1 cellular context compared by ENCODE assay signal in the genomic region with DNA sequence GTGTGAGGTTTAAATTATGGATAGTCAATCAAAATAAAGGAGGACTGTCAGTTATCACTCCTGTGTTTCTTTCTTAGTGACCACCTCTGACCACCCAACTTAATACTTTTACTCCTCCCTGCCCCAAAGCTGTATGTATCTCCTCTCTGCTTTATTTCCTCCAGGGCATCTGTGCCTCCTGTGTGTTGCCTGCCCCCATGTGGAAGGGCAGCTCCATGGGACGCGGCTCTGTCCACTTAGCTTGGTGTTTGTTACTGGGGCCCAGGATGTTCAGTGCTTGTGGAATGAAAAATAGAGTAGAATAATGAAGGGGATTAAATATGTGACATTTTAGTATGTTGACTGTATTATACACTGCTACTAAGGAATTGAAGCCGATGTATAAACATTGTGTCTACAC.
TF ChIP-seq lines count a peak whose summit lies in the region.

No MANE protein-coding gene starts in this region.

TF ChIP-seq in GM12878, 131 proteins besides CTCF, POLR2A, EP300 and RAD21:
- no peak for TF ChIP-seq ZBED1 (IDR thresholded peaks at IDR 0.05; ENCODE audit: borderline replicate concordance)
- TF ChIP-seq MYB (IDR thresholded peaks at IDR 0.05; ENCODE audit: borderline replicate concordance, low read depth, low read length), result no peak
- TF ChIP-seq, protein P1, sequence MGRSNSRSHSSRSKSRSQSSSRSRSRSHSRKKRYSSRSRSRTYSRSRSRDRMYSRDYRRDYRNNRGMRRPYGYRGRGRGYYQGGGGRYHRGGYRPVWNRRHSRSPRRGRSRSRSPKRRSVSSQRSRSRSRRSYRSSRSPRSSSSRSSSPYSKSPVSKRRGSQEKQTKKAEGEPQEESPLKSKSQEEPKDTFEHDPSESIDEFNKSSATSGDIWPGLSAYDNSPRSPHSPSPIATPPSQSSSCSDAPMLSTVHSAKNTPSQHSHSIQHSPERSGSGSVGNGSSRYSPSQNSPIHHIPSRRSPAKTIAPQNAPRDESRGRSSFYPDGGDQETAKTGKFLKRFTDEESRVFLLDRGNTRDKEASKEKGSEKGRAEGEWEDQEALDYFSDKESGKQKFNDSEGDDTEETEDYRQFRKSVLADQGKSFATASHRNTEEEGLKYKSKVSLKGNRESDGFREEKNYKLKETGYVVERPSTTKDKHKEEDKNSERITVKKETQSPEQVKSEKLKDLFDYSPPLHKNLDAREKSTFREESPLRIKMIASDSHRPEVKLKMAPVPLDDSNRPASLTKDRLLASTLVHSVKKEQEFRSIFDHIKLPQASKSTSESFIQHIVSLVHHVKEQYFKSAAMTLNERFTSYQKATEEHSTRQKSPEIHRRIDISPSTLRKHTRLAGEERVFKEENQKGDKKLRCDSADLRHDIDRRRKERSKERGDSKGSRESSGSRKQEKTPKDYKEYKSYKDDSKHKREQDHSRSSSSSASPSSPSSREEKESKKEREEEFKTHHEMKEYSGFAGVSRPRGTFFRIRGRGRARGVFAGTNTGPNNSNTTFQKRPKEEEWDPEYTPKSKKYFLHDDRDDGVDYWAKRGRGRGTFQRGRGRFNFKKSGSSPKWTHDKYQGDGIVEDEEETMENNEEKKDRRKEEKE (IDR thresholded peaks at IDR 0.05), result no peak
- TF ChIP-seq, protein P2, sequence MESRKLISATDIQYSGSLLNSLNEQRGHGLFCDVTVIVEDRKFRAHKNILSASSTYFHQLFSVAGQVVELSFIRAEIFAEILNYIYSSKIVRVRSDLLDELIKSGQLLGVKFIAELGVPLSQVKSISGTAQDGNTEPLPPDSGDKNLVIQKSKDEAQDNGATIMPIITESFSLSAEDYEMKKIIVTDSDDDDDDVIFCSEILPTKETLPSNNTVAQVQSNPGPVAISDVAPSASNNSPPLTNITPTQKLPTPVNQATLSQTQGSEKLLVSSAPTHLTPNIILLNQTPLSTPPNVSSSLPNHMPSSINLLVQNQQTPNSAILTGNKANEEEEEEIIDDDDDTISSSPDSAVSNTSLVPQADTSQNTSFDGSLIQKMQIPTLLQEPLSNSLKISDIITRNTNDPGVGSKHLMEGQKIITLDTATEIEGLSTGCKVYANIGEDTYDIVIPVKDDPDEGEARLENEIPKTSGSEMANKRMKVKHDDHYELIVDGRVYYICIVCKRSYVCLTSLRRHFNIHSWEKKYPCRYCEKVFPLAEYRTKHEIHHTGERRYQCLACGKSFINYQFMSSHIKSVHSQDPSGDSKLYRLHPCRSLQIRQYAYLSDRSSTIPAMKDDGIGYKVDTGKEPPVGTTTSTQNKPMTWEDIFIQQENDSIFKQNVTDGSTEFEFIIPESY (IDR thresholded peaks at IDR 0.05), result no peak
- no peak for TF ChIP-seq TARDBP (IDR thresholded peaks at IDR 0.05; ENCODE audit: borderline replicate concordance)
- no peak for TF ChIP-seq IKZF1 (conservative IDR thresholded peaks at IDR 0.05)
- TF ChIP-seq SUPT20H (IDR thresholded peaks at IDR 0.05; ENCODE audit: borderline replicate concordance, control insufficient read depth, low read depth, low read length), result no peak
- TF ChIP-seq SMAD5 (IDR thresholded peaks at IDR 0.05; ENCODE audit: low read depth), result no peak
